ENCODE assay signal across 11 cellular contexts in the genomic region with DNA sequence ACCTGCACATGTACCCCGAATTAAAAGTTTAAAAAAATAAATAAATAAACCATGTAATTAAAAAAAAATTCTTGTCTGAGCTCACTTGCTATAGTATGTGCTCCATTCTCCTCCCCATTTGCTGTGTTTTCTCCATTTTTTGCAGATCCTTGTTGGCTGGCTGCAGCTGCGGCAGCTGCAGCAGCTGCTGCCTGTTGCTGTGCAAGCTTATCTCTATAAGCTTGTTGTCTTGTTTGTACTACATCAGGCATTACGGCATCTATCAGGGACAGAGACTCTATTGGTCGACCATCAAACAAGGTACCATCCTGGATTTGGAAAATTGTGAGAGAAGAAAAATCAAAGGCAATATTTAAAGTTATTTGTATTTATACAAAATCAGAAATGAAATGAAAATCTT.
A peak's percentile ranks its signal among the peaks of the same experiment; 100 is the strongest.
DNase-seq lines count a peak whose midpoint lies in the region; ATAC-seq and TF ChIP-seq lines count a peak whose summit lies in the region.
"Had no signal": no experiment of that assay in that cellular context is flagged by ENCODE, and none has a peak within 500 bp of the region (broad histone marks: within the 10 kb centered on the region; RNA-seq: fewer than 3 reads in every experiment).

No MANE protein-coding gene starts in this region.

- no peak overlapping the region for H4K8ac ChIP-seq in trophoblast cell (ENCODE audit: low read depth, low read length)

- no peak overlapping the region for H3K4ac ChIP-seq in trophoblast cell (ENCODE audit: low read depth, low read length)

- H3K27me3 Mint-ChIP-seq in chondrocyte (ENCODE audit: low read depth): no peaks in the 10 kb centered on the region

- H3K79me1 ChIP-seq in trophoblast cell (ENCODE audit: low read length): no peaks in the 10 kb centered on the region

- H3K9ac ChIP-seq in KMS-11 (no peak overlapping the region), trophoblast cell (ENCODE audit: low read length) (no peak overlapping the region)

- H3K36me3 Mint-ChIP-seq in chondrocyte (ENCODE audit: low read depth): peaks cover 28% of the 10 kb centered on the region

- intact Hi-C loops in testis (cut with DNase I; ENCODE audit: low total_unique reads): no loop called here

- no peak for TF ChIP-seq CTCF in KMS-11 (conservative IDR thresholded peaks at IDR 0.05; ENCODE audit: low read depth, low read length)
- TF ChIP-seq CTCF in chondrocyte (IDR thresholded peaks at IDR 0.05): no peak
- TF ChIP-seq CTCF in testis (IDR thresholded peaks at IDR 0.05): no peak

- no peak overlapping the region for H2BK120ac ChIP-seq in trophoblast cell (ENCODE audit: insufficient read depth, low read length, poor library complexity)

- H3K27ac Mint-ChIP-seq in chondrocyte (ENCODE audit: unreplicated experiment): peak overlapping the region; percentile 73

- no peaks in the 10 kb centered on the region for H3K9me3 Mint-ChIP-seq in chondrocyte (ENCODE audit: low read depth)

- peaks cover 81% of the 10 kb centered on the region for H3K79me2 ChIP-seq in KMS-11 (ENCODE audit: insufficient read depth, low read depth)
- H3K79me2 ChIP-seq in trophoblast cell (ENCODE audit: control insufficient read depth, insufficient read depth, low read length, poor library complexity): no peaks in the 10 kb centered on the region

- H3K18ac ChIP-seq in trophoblast cell (ENCODE audit: low read length): no peak overlapping the region

- H3K27ac ChIP-seq in KMS-11 (no peak overlapping the region), trophoblast cell (ENCODE audit: low read depth, low read length) (no peak overlapping the region), testis (no peak overlapping the region)
- H3K27ac ChIP-seq: Peyer's patch had no signal

- no peaks in the 10 kb centered on the region for H3K9me3 ChIP-seq in trophoblast cell (ENCODE audit: insufficient read depth, low read depth, low read length)
- no peaks in the 10 kb centered on the region for H3K9me3 ChIP-seq in testis
- H3K9me3 ChIP-seq: Peyer's patch had no signal

- H3K36me3 ChIP-seq in KMS-11 (ENCODE audit: insufficient read depth) (peaks cover 14% of the 10 kb centered on the region; the same call in 1 of the 2 replicates), trophoblast cell (ENCODE audit: control insufficient read depth in 1 of 2, insufficient read depth in 2 of 2, low read length in 2 of 2) (peaks cover 5 to 13% of the 10 kb centered on the region in 2 experiments), testis (ENCODE audit: low read depth, missing control alignments) (no peaks in the 10 kb centered on the region)

- no peak overlapping the region for H4K12ac ChIP-seq in trophoblast cell (ENCODE audit: low read depth, low read length)

- H2AFZ ChIP-seq in KMS-11 (ENCODE audit: low read depth): no peak overlapping the region
- no peak overlapping the region for H2AFZ ChIP-seq in trophoblast cell (ENCODE audit: insufficient read depth, low read length, poor library complexity)

- no peak overlapping the region for H2AK5ac ChIP-seq in trophoblast cell (ENCODE audit: low read length)

- H2BK12ac ChIP-seq in trophoblast cell (ENCODE audit: low read length): no peak overlapping the region

- no peak overlapping the region for H2BK5ac ChIP-seq in trophoblast cell (ENCODE audit: low read depth, low read length, poor library complexity)

- peak; percentile 17 for DNase-seq in NCI-H69 (lab: John Stamatoyannopoulos, UW)
- no peak for DNase-seq in chondrocyte (ENCODE audit: low spot score)
- peak; percentile 2 to 27 for DNase-seq in trophoblast cell
- DNase-seq in stimulated activated CD4-positive, alpha-beta T cell treated with anti-CD3 and anti-CD28 coated beads, Interleukin-2, amount 100 ng/mL, for 24 hours: no peak
- DNase-seq in testis: no peak
- DNase-seq: GOT3; Peyer's patch; stimulated activated CD4-positive, alpha-beta T cell treated with anti-CD3 and anti-CD28 coated beads, Interleukin-15, amount 100 ng/mL, for 24 hours; stimulated activated naive CD8-positive, alpha-beta T cell treated with anti-CD3 and anti-CD28 coated beads, Interleukin-15, Interleukin-2, amounts not matched to agents 100 U/mL and 50 U/mL, for 24 hours had no signal

- no peak for TF ChIP-seq POLR2A in testis (IDR thresholded peaks at IDR 0.05)

- no peak overlapping the region for H4K91ac ChIP-seq in trophoblast cell (ENCODE audit: low read depth, low read length)

- H4K20me1 ChIP-seq in KMS-11 (ENCODE audit: insufficient read depth): 0 out of 2 replicates have a peak, but pooled peaks cover 5% of the 10 kb centered on the region

- 0 out of 2 replicates have a peak overlapping the region, but pooled peaks have one; percentile 1 for H3K4me2 ChIP-seq in KMS-11
- H3K4me2 ChIP-seq in trophoblast cell (ENCODE audit: low read length): no peak overlapping the region

- no peaks in the 10 kb centered on the region for H3K27me3 ChIP-seq in KMS-11 (ENCODE audit: insufficient read depth, low read depth)
- H3K27me3 ChIP-seq in trophoblast cell (ENCODE audit: insufficient read depth, low read length): no peaks in the 10 kb centered on the region
- no peaks in the 10 kb centered on the region for H3K27me3 ChIP-seq in testis
- H3K27me3 ChIP-seq: Peyer's patch had no signal

- no CpG with 5 or more reads among the region's 4 CpGs for WGBS in trophoblast cell (ENCODE audit: extremely low coverage, insufficient coverage, insufficient read length)
- 56 to 57% methylated on average over 4 of the region's 4 CpGs for WGBS in testis, 2 donors

- no peak overlapping the region for H3K4me3 ChIP-seq in KMS-11 (IDR thresholded peaks at IDR 0.05; ENCODE audit: insufficient read depth, low read depth, low read length)
- no peak overlapping the region for H3K4me3 ChIP-seq in trophoblast cell (ENCODE audit: low read depth, low read length)
- no peak overlapping the region for H3K4me3 ChIP-seq in testis
- H3K4me3 ChIP-seq: Peyer's patch had no signal

- no peak overlapping the region for H3K14ac ChIP-seq in trophoblast cell (ENCODE audit: low read length)

- H3K4me1 Mint-ChIP-seq in chondrocyte (ENCODE audit: low read depth): peaks cover 47% of the 10 kb centered on the region

- no peak for ATAC-seq in HG03469 (IDR thresholded peaks at IDR 0.05; ENCODE audit: unreplicated experiment)
- ATAC-seq: stimulated activated naive CD8-positive, alpha-beta T cell treated with anti-CD3 and anti-CD28 coated beads, Interleukin-15, Interleukin-2, amounts not matched to agents 100 U/mL and 50 U/mL, for 24 hours had no signal

- H3K4me3 Mint-ChIP-seq in chondrocyte (ENCODE audit: unreplicated experiment): no peak overlapping the region

- peaks cover 55% of the 10 kb centered on the region for H3K4me1 ChIP-seq in KMS-11 (ENCODE audit: low read depth, poor library complexity, severe bottlenecking)
- no peaks in the 10 kb centered on the region for H3K4me1 ChIP-seq in trophoblast cell (ENCODE audit: control insufficient read depth in 1 of 2, insufficient read depth in 2 of 2, low read length in 2 of 2)
- no peaks in the 10 kb centered on the region for H3K4me1 ChIP-seq in testis

- no peak overlapping the region for H3K23ac ChIP-seq in trophoblast cell (ENCODE audit: low read length)

Comparison
In these comparisons a context has a peak if more than half of its experiments do, and no peak if none do; other contexts are left out.
1. DNase-seq: peak in NCI-H69 (single experiment) and trophoblast cell (2 of 2); none in chondrocyte (single experiment), stimulated activated CD4-positive, alpha-beta T cell treated with anti-CD3 and anti-CD28 coated beads, Interleukin-2, amount 100 ng/mL, for 24 hours (0 of 2) and testis (single experiment).